15 cellular contexts compared by ENCODE assay signal in genomic region chr1:16246961-16247360, GRCh38. TPM values are rescaled to one million over a fixed set of nuclear protein-coding genes. Genes with fewer than 3 reads are reported as not detected.
DNase-seq lines count a peak whose midpoint lies in the region; ATAC-seq and TF ChIP-seq lines count a peak whose summit lies in the region.
"Had no signal": no experiment of that assay in that cellular context is flagged by ENCODE, and none has a peak within 500 bp of the region (broad histone marks: within the 10 kb centered on the region; RNA-seq: fewer than 3 reads in every experiment).

No MANE protein-coding gene starts in this region.

- H3K36me3 ChIP-seq in lower lobe of right lung (peaks cover 37% of the 10 kb centered on the region), uterus (no peaks in the 10 kb centered on the region)

- no peak for TF ChIP-seq POLR2A in uterus (IDR thresholded peaks at IDR 0.05)

- peaks cover 1% of the 10 kb centered on the region for H3K36me3 Mint-ChIP-seq in activated naive CD4-positive, alpha-beta T cell treated with anti-CD3 and anti-CD28 coated beads for 36 hours (ENCODE audit: low read depth)
- H3K36me3 Mint-ChIP-seq in activated naive CD4-positive, alpha-beta T cell treated with anti-CD3 and anti-CD28 coated beads, Interleukin-2, amount 10 ng/mL, durations not matched to agents 7 days and 5 days, result peaks cover 18% of the 10 kb centered on the region
- H3K36me3 Mint-ChIP-seq in T-helper 2 cell treated with Interferon-gamma antibody and Interleukin-4, amounts not matched to agents 5 μg/mL and 100 μg/mL, for 36 hours (ENCODE audit: low read depth), result peaks cover 28% of the 10 kb centered on the region

- H3K27ac ChIP-seq in lower lobe of right lung (peak overlapping the region; percentile 51), uterus (peak overlapping the region; percentile 90 to 95)
- H3K27ac ChIP-seq: epithelial cell of prostate, KMS-11 had no signal

- H3K9me3 Mint-ChIP-seq in activated naive CD4-positive, alpha-beta T cell treated with anti-CD3 and anti-CD28 coated beads for 36 hours, result no peaks in the 10 kb centered on the region
- no peaks in the 10 kb centered on the region for H3K9me3 Mint-ChIP-seq in activated naive CD4-positive, alpha-beta T cell treated with anti-CD3 and anti-CD28 coated beads, Interleukin-2, amount 10 ng/mL, durations not matched to agents 7 days and 5 days
- no peaks in the 10 kb centered on the region for H3K9me3 Mint-ChIP-seq in T-helper 2 cell treated with Interferon-gamma antibody and Interleukin-4, amounts not matched to agents 5 μg/mL and 100 μg/mL, for 36 hours

- intact Hi-C loops in activated naive CD4-positive, alpha-beta T cell treated with anti-CD3 and anti-CD28 coated beads for 36 hours (cut with micrococcal nuclease), result no loop called here
- intact Hi-C loops in lower lobe of right lung (cut with DNase I) (no loop called here), uterus (cut with DNase I; ENCODE audit: low total_unique reads) (loop anchor here (10.0 kb wide), 2 partner anchors 108 to 172 kb away; partner anchors contain the start of genes FAM131C and FBXO42)

- CTCF ChIA-PET in activated naive CD4-positive, alpha-beta T cell treated with anti-CD3 and anti-CD28 coated beads for 36 hours (lab: Charles Lee), result interaction anchor here (0.8 to 2.3 kb wide), 4 partner anchors 9 to 171 kb away, joined by 3 to 6 read pairs (median 4); no protein-coding TSS in a partner anchor
- CTCF ChIA-PET in activated naive CD4-positive, alpha-beta T cell treated with anti-CD3 and anti-CD28 coated beads, Interleukin-2, amount 10 ng/mL, durations not matched to agents 7 days and 5 days (lab: Charles Lee), result interaction anchor here (1.0 to 2.0 kb wide), 2 partner anchors 116 to 168 kb away, joined by 5 to 12 read pairs; no protein-coding TSS in a partner anchor

- H3K27ac Mint-ChIP-seq in activated naive CD4-positive, alpha-beta T cell treated with anti-CD3 and anti-CD28 coated beads for 36 hours, result peak overlapping the region; percentile 35
- no peak overlapping the region for H3K27ac Mint-ChIP-seq in activated naive CD4-positive, alpha-beta T cell treated with anti-CD3 and anti-CD28 coated beads, Interleukin-2, amount 10 ng/mL, durations not matched to agents 7 days and 5 days
- no peak overlapping the region for H3K27ac Mint-ChIP-seq in T-helper 2 cell treated with Interferon-gamma antibody and Interleukin-4, amounts not matched to agents 5 μg/mL and 100 μg/mL, for 36 hours

- DNase-seq in activated naive CD4-positive, alpha-beta T cell treated with anti-CD3 and anti-CD28 coated beads for 36 hours, result no peak
- DNase-seq in activated naive CD4-positive, alpha-beta T cell treated with anti-CD3 and anti-CD28 coated beads, Interleukin-2, amount 10 ng/mL, durations not matched to agents 7 days and 5 days, result no peak
- peak; percentile 58 for DNase-seq in cerebellar cortex (ENCODE audit: low spot score)
- DNase-seq in lower lobe of right lung, result no peak
- no peak for DNase-seq in uterus
- no peak for DNase-seq in putamen (ENCODE audit: low spot score)
- DNase-seq in globus pallidus (ENCODE audit: low spot score), result no peak
- DNase-seq in T-helper 2 cell treated with Interferon-gamma antibody and Interleukin-4, amounts not matched to agents 5 μg/mL and 100 μg/mL, for 36 hours (ENCODE audit: low spot score), result no peak
- DNase-seq: GDM1, hippocampal formation, NCI-H146, NCI-H524 treated with DMSO at 0.1 percent for 48 hours, PC-3 had no signal

- no peaks in the 10 kb centered on the region for H3K27me3 ChIP-seq in lower lobe of right lung (ENCODE audit: low read depth)
- H3K27me3 ChIP-seq in uterus, result no peaks in the 10 kb centered on the region

- H3K27me3 Mint-ChIP-seq in activated naive CD4-positive, alpha-beta T cell treated with anti-CD3 and anti-CD28 coated beads for 36 hours (ENCODE audit: low read depth), result no peaks in the 10 kb centered on the region
- H3K27me3 Mint-ChIP-seq in activated naive CD4-positive, alpha-beta T cell treated with anti-CD3 and anti-CD28 coated beads, Interleukin-2, amount 10 ng/mL, durations not matched to agents 7 days and 5 days, result no peaks in the 10 kb centered on the region
- H3K27me3 Mint-ChIP-seq in T-helper 2 cell treated with Interferon-gamma antibody and Interleukin-4, amounts not matched to agents 5 μg/mL and 100 μg/mL, for 36 hours (ENCODE audit: low read depth), result no peaks in the 10 kb centered on the region

- H3K4me3 ChIP-seq in lower lobe of right lung, result no peak overlapping the region
- no peak overlapping the region for H3K4me3 ChIP-seq in uterus

- H3K4me1 Mint-ChIP-seq in activated naive CD4-positive, alpha-beta T cell treated with anti-CD3 and anti-CD28 coated beads for 36 hours (ENCODE audit: low read depth), result peaks cover 25% of the 10 kb centered on the region
- peaks cover 22% of the 10 kb centered on the region for H3K4me1 Mint-ChIP-seq in activated naive CD4-positive, alpha-beta T cell treated with anti-CD3 and anti-CD28 coated beads, Interleukin-2, amount 10 ng/mL, durations not matched to agents 7 days and 5 days
- H3K4me1 Mint-ChIP-seq in T-helper 2 cell treated with Interferon-gamma antibody and Interleukin-4, amounts not matched to agents 5 μg/mL and 100 μg/mL, for 36 hours (ENCODE audit: low read depth), result peaks cover 6% of the 10 kb centered on the region

- H3K9me3 ChIP-seq in lower lobe of right lung (no peaks in the 10 kb centered on the region), uterus (no peaks in the 10 kb centered on the region)

- no peak for ATAC-seq in lower lobe of right lung
- ATAC-seq: PC-3 had no signal

- no peak overlapping the region for H3K4me3 Mint-ChIP-seq in activated naive CD4-positive, alpha-beta T cell treated with anti-CD3 and anti-CD28 coated beads for 36 hours
- H3K4me3 Mint-ChIP-seq in activated naive CD4-positive, alpha-beta T cell treated with anti-CD3 and anti-CD28 coated beads, Interleukin-2, amount 10 ng/mL, durations not matched to agents 7 days and 5 days, result no peak overlapping the region
- H3K4me3 Mint-ChIP-seq in T-helper 2 cell treated with Interferon-gamma antibody and Interleukin-4, amounts not matched to agents 5 μg/mL and 100 μg/mL, for 36 hours, result no peak overlapping the region

- peaks cover 41% of the 10 kb centered on the region for H3K4me1 ChIP-seq in lower lobe of right lung
- peaks cover 25 to 28% of the 10 kb centered on the region in 2 donors for H3K4me1 ChIP-seq in uterus

- no peak for TF ChIP-seq CTCF in lower lobe of right lung (IDR thresholded peaks at IDR 0.05)
- no peak for TF ChIP-seq CTCF in uterus (IDR thresholded peaks at IDR 0.05)

RNA-seq across cellular contexts. Expression of gene CPLANE2, which starts 10.0 kb away (rescaled TPM):
- total RNA-seq in activated naive CD4-positive, alpha-beta T cell treated with anti-CD3 and anti-CD28 coated beads for 36 hours, result 1 to 10 TPM; 2.7 to 4.0 TPM
- total RNA-seq in lower lobe of right lung (9.1 TPM), uterus (1 to 10 TPM; 5.1 to 7.4 (median 5.5) TPM)

RNA-seq across cellular contexts. Expression of gene ARHGEF19, which starts 34.5 kb away (rescaled TPM):
- total RNA-seq in activated naive CD4-positive, alpha-beta T cell treated with anti-CD3 and anti-CD28 coated beads for 36 hours, result 1 to 10 TPM; 5.3 to 5.9 TPM
- total RNA-seq in lower lobe of right lung (15.6 TPM), uterus (10 to 100 TPM in 2 of 4 donors, 1 to 10 TPM in 2; 3.6 to 26.8 (median 12.2) TPM)
